ENCODE assay signal across 35 cellular contexts in genomic region chr5:2466966-2467365, GRCh38.
"Had no signal": no experiment of that assay in that cellular context is flagged by ENCODE, and none has a peak within 500 bp of the region (broad histone marks: within the 10 kb centered on the region; RNA-seq: fewer than 3 reads in every experiment).

No MANE protein-coding gene starts in this region.

- H3K27ac Mint-ChIP-seq: activated B cell treated with CpG ODN at 0.5 μM for 24 hours; activated CD4-positive, alpha-beta memory T cell treated with anti-CD3 and anti-CD28 coated beads for 36 hours; activated CD4-positive, alpha-beta T cell treated with anti-CD3 and anti-CD28 coated beads, Interleukin-2, amount 10 ng/mL, durations not matched to agents 24 days and 14 days; activated CD8-positive, alpha-beta T cell treated with anti-CD3 and anti-CD28 coated beads for 36 hours; activated naive CD4-positive, alpha-beta T cell treated with anti-CD3 and anti-CD28 coated beads for 36 hours; activated naive CD4-positive, alpha-beta T cell treated with anti-CD3 and anti-CD28 coated beads, Interleukin-2, amount 50 U/mL, for 72 hours; activated naive CD8-positive, alpha-beta T cell treated with anti-CD3 and anti-CD28 coated beads for 36 hours; activated T-cell treated with anti-CD3 and anti-CD28 coated beads, Interleukin-2, amount 50 U/mL, for 72 hours; activated T-helper 1 cell treated with anti-CD3 and anti-CD28 coated beads, Interleukin-12 subunit alpha, Interleukin-12 subunit beta, Interleukin-2, Interleukin-4 antibody, amounts not matched to agents 30 ng/mL and 10 ng/mL and 1 ng/mL, durations not matched to agents 14 hours and 24 hours and 36 hours; activated T-helper 17 cell treated with anti-CD3 and anti-CD28 coated beads, Interleukin-2, amount 50 U/mL, for 72 hours; T-helper 2 cell treated with Interferon-gamma antibody and Interleukin-4, amounts not matched to agents 5 μg/mL and 100 μg/mL, for 36 hours had no signal

- DNase-seq: activated B cell treated with CpG ODN at 0.5 μM for 24 hours; activated CD4-positive, alpha-beta memory T cell treated with anti-CD3 and anti-CD28 coated beads for 36 hours; activated CD4-positive, alpha-beta T cell treated with anti-CD3 and anti-CD28 coated beads for 4 hours; activated CD4-positive, alpha-beta T cell treated with anti-CD3 and anti-CD28 coated beads, Interleukin-2, amount 10 ng/mL, durations not matched to agents 24 days and 14 days; activated CD4-positive, alpha-beta T cell treated with anti-CD3 and anti-CD28 coated beads, Interleukin-2, amount 50 U/mL, for 1 hour; activated CD4-positive, alpha-beta T cell treated with anti-CD3 and anti-CD28 coated beads, Interleukin-2, amount 50 U/mL, for 4 hours; activated CD4-positive, CD25-positive, alpha-beta regulatory T cell treated with anti-CD3 and anti-CD28 coated beads, Interleukin-2, amount 50 U/mL, for 72 hours; activated CD8-positive, alpha-beta memory T cell treated with anti-CD3 and anti-CD28 coated beads, Interleukin-2, amount 50 U/mL, for 4 hours; activated CD8-positive, alpha-beta T cell treated with anti-CD3 and anti-CD28 coated beads for 36 hours; activated effector memory CD4-positive, alpha-beta T cell treated with anti-CD3 and anti-CD28 coated beads, Interleukin-2, amount 50 U/mL, for 16 hours; activated gamma-delta T cell treated with Interleukin-2 at 50 U/mL for 16 hours; activated naive CD4-positive, alpha-beta T cell; activated naive CD4-positive, alpha-beta T cell treated with anti-CD3 and anti-CD28 coated beads for 36 hours; activated naive CD4-positive, alpha-beta T cell treated with anti-CD3 and anti-CD28 coated beads, Interleukin-2, amount 50 U/mL, for 16 hours; activated naive CD8-positive, alpha-beta T cell treated with anti-CD3 and anti-CD28 coated beads for 36 hours; activated T-cell treated with anti-CD3 and anti-CD28 coated beads for 4 hours; activated T-cell treated with anti-CD3 and anti-CD28 coated beads, Interleukin-2, amount 50 U/mL, for 1 hour; activated T-cell treated with anti-CD3 and anti-CD28 coated beads, Interleukin-2, amount 50 U/mL, for 4 hours; activated T-cell treated with anti-CD3 and anti-CD28 coated beads, Interleukin-2, amount 50 U/mL, for 72 hours; adrenal gland; amniotic stem cell; aorta; body of pancreas; brain microvascular endothelial cell; central memory CD4-positive, alpha-beta T cell; T-helper 9 cell had no signal

- H3K4me3 ChIP-seq: adrenal gland, body of pancreas, breast epithelium had no signal

- H3K9me3 ChIP-seq: adrenal gland, body of pancreas, breast epithelium had no signal

- FAIRE-seq: astrocyte, colon, TTC549 had no signal

- ATAC-seq: activated CD8-positive, alpha-beta T cell treated with anti-CD3 and anti-CD28 coated beads for 36 hours; activated naive CD4-positive, alpha-beta T cell treated with anti-CD3 and anti-CD28 coated beads, Interleukin-2, amount 50 U/mL, for 72 hours; activated T-cell treated with anti-CD3 and anti-CD28 coated beads, Interleukin-2, amount 50 U/mL, for 4 hours; activated T-cell treated with anti-CD3 and anti-CD28 coated beads, Interleukin-2, amount 50 U/mL, for 72 hours; activated T-helper 17 cell treated with anti-CD3 and anti-CD28 coated beads, Interleukin-2, amount 50 U/mL, for 72 hours; body of pancreas had no signal

- H3K9me3 Mint-ChIP-seq: activated CD4-positive, alpha-beta memory T cell treated with anti-CD3 and anti-CD28 coated beads for 36 hours; activated CD4-positive, alpha-beta T cell treated with anti-CD3 and anti-CD28 coated beads, Interleukin-2, amount 10 ng/mL, durations not matched to agents 24 days and 14 days; activated CD8-positive, alpha-beta T cell treated with anti-CD3 and anti-CD28 coated beads for 36 hours; activated naive CD4-positive, alpha-beta T cell treated with anti-CD3 and anti-CD28 coated beads for 36 hours; activated naive CD8-positive, alpha-beta T cell treated with anti-CD3 and anti-CD28 coated beads for 36 hours; activated T-cell treated with anti-CD3 and anti-CD28 coated beads, Interleukin-2, amount 50 U/mL, for 4 hours; activated T-cell treated with anti-CD3 and anti-CD28 coated beads, Interleukin-2, amount 50 U/mL, for 72 hours; activated T-helper 1 cell treated with anti-CD3 and anti-CD28 coated beads, Interleukin-12 subunit alpha, Interleukin-12 subunit beta, Interleukin-2, Interleukin-4 antibody, amounts not matched to agents 30 ng/mL and 10 ng/mL and 1 ng/mL, durations not matched to agents 14 hours and 24 hours and 36 hours had no signal

- H3K36me3 Mint-ChIP-seq: activated CD4-positive, alpha-beta memory T cell treated with anti-CD3 and anti-CD28 coated beads for 36 hours; activated naive CD4-positive, alpha-beta T cell treated with anti-CD3 and anti-CD28 coated beads, Interleukin-2, amount 50 U/mL, for 72 hours; activated naive CD8-positive, alpha-beta T cell treated with anti-CD3 and anti-CD28 coated beads for 36 hours had no signal

- H3K27me3 Mint-ChIP-seq: activated B cell treated with CpG ODN at 0.5 μM for 24 hours; activated CD4-positive, alpha-beta memory T cell treated with anti-CD3 and anti-CD28 coated beads for 36 hours; activated CD4-positive, alpha-beta T cell treated with anti-CD3 and anti-CD28 coated beads, Interleukin-2, amount 10 ng/mL, durations not matched to agents 24 days and 14 days; activated CD8-positive, alpha-beta T cell treated with anti-CD3 and anti-CD28 coated beads for 36 hours had no signal

- H3K4me3 Mint-ChIP-seq: activated B cell treated with CpG ODN at 0.5 μM for 24 hours; activated CD4-positive, alpha-beta memory T cell treated with anti-CD3 and anti-CD28 coated beads for 36 hours; activated CD4-positive, alpha-beta T cell treated with anti-CD3 and anti-CD28 coated beads, Interleukin-2, amount 10 ng/mL, durations not matched to agents 24 days and 14 days; activated CD8-positive, alpha-beta T cell treated with anti-CD3 and anti-CD28 coated beads for 36 hours; activated naive CD4-positive, alpha-beta T cell treated with anti-CD3 and anti-CD28 coated beads for 36 hours; activated naive CD8-positive, alpha-beta T cell treated with anti-CD3 and anti-CD28 coated beads for 36 hours; activated T-cell treated with anti-CD3 and anti-CD28 coated beads, Interleukin-2, amount 50 U/mL, for 4 hours; activated T-cell treated with anti-CD3 and anti-CD28 coated beads, Interleukin-2, amount 50 U/mL, for 72 hours; activated T-helper 1 cell treated with anti-CD3 and anti-CD28 coated beads, Interleukin-12 subunit alpha, Interleukin-12 subunit beta, Interleukin-2, Interleukin-4 antibody, amounts not matched to agents 30 ng/mL and 10 ng/mL and 1 ng/mL, durations not matched to agents 14 hours and 24 hours and 36 hours; activated T-helper 17 cell treated with anti-CD3 and anti-CD28 coated beads, Interleukin-2, amount 50 U/mL, for 72 hours; T-helper 2 cell treated with Interferon-gamma antibody and Interleukin-4, amounts not matched to agents 5 μg/mL and 100 μg/mL, for 36 hours had no signal

- H3K27ac ChIP-seq: adrenal gland, body of pancreas, brain microvascular endothelial cell, breast epithelium, VCaP had no signal

- H3K27me3 ChIP-seq: adrenal gland, brain microvascular endothelial cell had no signal

- H3K4me1 ChIP-seq: adrenal gland, body of pancreas, breast epithelium had no signal

- H3K36me3 ChIP-seq: adrenal gland, brain microvascular endothelial cell, breast epithelium had no signal

- H3K4me1 Mint-ChIP-seq: activated B cell treated with CpG ODN at 0.5 μM for 24 hours; activated CD4-positive, alpha-beta T cell treated with anti-CD3 and anti-CD28 coated beads, Interleukin-2, amount 10 ng/mL, durations not matched to agents 24 days and 14 days; activated naive CD8-positive, alpha-beta T cell treated with anti-CD3 and anti-CD28 coated beads for 36 hours; activated T-helper 17 cell treated with anti-CD3 and anti-CD28 coated beads, Interleukin-2, amount 50 U/mL, for 72 hours had no signal
